In the genomic region with DNA sequence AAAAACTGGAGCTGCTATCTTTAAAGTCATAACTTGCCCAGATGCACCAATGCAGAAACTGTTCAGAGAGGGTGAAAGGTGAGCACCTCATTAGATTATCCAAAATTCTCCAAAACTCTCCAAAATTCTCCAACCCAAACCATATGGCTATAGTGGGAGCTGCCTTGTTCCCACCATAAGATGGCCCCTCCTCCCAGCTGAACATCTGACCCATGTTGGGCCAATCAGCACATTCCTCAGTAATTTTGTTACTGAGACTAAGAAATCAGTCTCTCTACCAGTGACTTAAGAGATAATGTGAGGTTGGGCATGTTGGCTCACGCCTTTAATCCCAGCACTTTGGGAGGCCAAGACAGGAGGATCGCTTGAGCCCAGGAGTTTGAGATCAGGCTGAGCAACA, we compare ENCODE assay signal across 29 cellular contexts. TPM values are rescaled to one million over a fixed set of nuclear protein-coding genes. Genes with fewer than 3 reads are reported as not detected.
"Had no signal": no experiment of that assay in that cellular context is flagged by ENCODE, and none has a peak within 500 bp of the region (broad histone marks: within the 10 kb centered on the region; RNA-seq: fewer than 3 reads in every experiment).

No MANE protein-coding gene starts in this region.

- H3K27me3 ChIP-seq: ascending aorta, breast epithelium, cardiac muscle cell, colonic mucosa, gastrocnemius medialis, heart right ventricle had no signal

- H3K4me3 ChIP-seq: ascending aorta, breast epithelium, cardiac muscle cell, colonic mucosa, gastrocnemius medialis, heart right ventricle had no signal

- DNase-seq: activated CD4-positive, alpha-beta memory T cell treated with anti-CD3 and anti-CD28 coated beads, Interleukin-2, amount 10 ng/mL, durations not matched to agents 7 days and 5 days; activated CD4-positive, alpha-beta T cell treated with anti-CD3 and anti-CD28 coated beads for 1 hour; activated CD4-positive, alpha-beta T cell treated with anti-CD3 and anti-CD28 coated beads for 4 hours; activated CD4-positive, alpha-beta T cell treated with anti-CD3 and anti-CD28 coated beads, Interleukin-2, amount 10 ng/mL, durations not matched to agents 7 days and 5 days; activated CD4-positive, alpha-beta T cell treated with anti-CD3 and anti-CD28 coated beads, Interleukin-2, amount 50 U/mL, for 4 hours; activated CD8-positive, alpha-beta memory T cell treated with anti-CD3 and anti-CD28 coated beads, Interleukin-2, amount 50 U/mL, for 48 hours; activated gamma-delta T cell; activated naive CD4-positive, alpha-beta T cell; activated naive CD4-positive, alpha-beta T cell treated with anti-CD3 and anti-CD28 coated beads, Interleukin-2, amount 10 ng/mL, durations not matched to agents 7 days and 5 days; activated naive CD8-positive, alpha-beta T cell treated with anti-CD3 and anti-CD28 coated beads, Interleukin-2, amount 10 ng/mL, durations not matched to agents 7 days and 5 days; activated T-cell treated with anti-CD3 and anti-CD28 coated beads for 4 hours; activated T-cell treated with anti-CD3 and anti-CD28 coated beads, Interleukin-2, amount 50 U/mL, for 24 hours; activated T-cell treated with anti-CD3 and anti-CD28 coated beads, Interleukin-2, amount 50 U/mL, for 72 hours; central memory CD4-positive, alpha-beta T cell; cerebellar nuclear complex; colonic mucosa; effector CD8-positive, alpha-beta T cell; gastrocnemius medialis; heart right ventricle; T-helper 2 cell had no signal

- H3K36me3 ChIP-seq: breast epithelium, cardiac muscle cell, colonic mucosa, gastrocnemius medialis, heart right ventricle had no signal

- H3K4me1 ChIP-seq: ascending aorta, breast epithelium, colonic mucosa, gastrocnemius medialis had no signal

- H3K9me3 ChIP-seq: ascending aorta, breast epithelium, colonic mucosa, gastrocnemius medialis, heart right ventricle had no signal

- ATAC-seq: activated naive CD4-positive, alpha-beta T cell treated with anti-CD3 and anti-CD28 coated beads, Interleukin-2, amount 50 U/mL, for 72 hours; activated T-cell treated with anti-CD3 and anti-CD28 coated beads, Interleukin-2, amount 50 U/mL, for 72 hours; esophagus mucosa; gastrocnemius medialis; heart right ventricle had no signal

- H3K27ac ChIP-seq: ascending aorta, breast epithelium, cardiac muscle cell, colonic mucosa, epithelial cell of prostate, gastrocnemius medialis, heart right ventricle had no signal

- FAIRE-seq: endometrium, endothelial cell of umbilical vein had no signal

RNA-seq across cellular contexts. Expression of a gene that starts 57.5 kb away (rescaled TPM):
- total RNA-seq: activated CD4-positive, alpha-beta memory T cell treated with anti-CD3 and anti-CD28 coated beads, Interleukin-2, amount 10 ng/mL, durations not matched to agents 7 days and 5 days; activated CD4-positive, alpha-beta T cell treated with anti-CD3 and anti-CD28 coated beads, Interleukin-2, amount 10 ng/mL, durations not matched to agents 7 days and 5 days; activated naive CD8-positive, alpha-beta T cell treated with anti-CD3 and anti-CD28 coated beads, Interleukin-2, amount 10 ng/mL, durations not matched to agents 7 days and 5 days; T-helper 1 cell treated with Interleukin-12 subunit alpha and Interleukin-12 subunit beta and Interleukin-4 antibody, amounts not matched to agents 30 ng/mL and 1 ng/mL, for 36 hours had no signal
